Comparison of ENCODE assay signal across 20 cellular contexts in genomic region chr12:57153420-57153997, GRCh38. TPM values are rescaled to one million over a fixed set of nuclear protein-coding genes. Genes with fewer than 3 reads are reported as not detected.
DNase-seq lines count a peak whose midpoint lies in the region; ATAC-seq, FAIRE-seq and TF ChIP-seq lines count a peak whose summit lies in the region.
"Had no signal": no experiment of that assay in that cellular context is flagged by ENCODE, and none has a peak within 500 bp of the region (broad histone marks: within the 10 kb centered on the region; RNA-seq: fewer than 3 reads in every experiment).

No MANE protein-coding gene starts in this region.

- H3K4me2 ChIP-seq in K562 (ENCODE audit: insufficient read depth, low read length), result no peak overlapping the region

- H3K9me3 ChIP-seq in Caco-2, result no peaks in the 10 kb centered on the region
- H3K9me3 ChIP-seq in K562 (replicated peaks; ENCODE audit: control insufficient read depth, insufficient read depth, low read depth, low read length), result no peaks in the 10 kb centered on the region
- no peaks in the 10 kb centered on the region for H3K9me3 ChIP-seq in muscle layer of colon (ENCODE audit: low read length)

- no peak for TF ChIP-seq EP300 in K562 (IDR thresholded peaks at IDR 0.05; ENCODE audit: low read length)

- FAIRE-seq in K562 (lab: Jason Lieb, UNC) (no peak), frontal cortex (lab: Jason Lieb, UNC) (no peak)

- H3K36me3 Mint-ChIP-seq in Caco-2 (ENCODE audit: insufficient read depth, unreplicated experiment), result peaks cover 79% of the 10 kb centered on the region

- TF ChIP-seq RAD21 in K562 (CRISPR knock-in tag; conservative IDR thresholded peaks at IDR 0.05 in 1 of 2, IDR thresholded peaks at IDR 0.05 in 1 of 2), result no peak

- H3K36me3 ChIP-seq in Caco-2 (ENCODE audit: control insufficient read depth, insufficient read depth, low read length) (peaks cover 7% of the 10 kb centered on the region), K562 (ENCODE audit: control insufficient read depth, insufficient read depth, low read length) (no peaks in the 10 kb centered on the region), muscle layer of colon (ENCODE audit: insufficient read depth, low read length) (peaks cover 62% of the 10 kb centered on the region)

- in situ Hi-C loops in K562 (cut with MboI), result no loop called here

- H3K9ac ChIP-seq in K562 (ENCODE audit: insufficient read depth in 1 of 2, low read depth in 2 of 2, low read length in 2 of 2), result no peak overlapping the region; a peak in 1 of 4 replicates
- no peak overlapping the region for H3K9ac ChIP-seq in muscle layer of colon (ENCODE audit: low read length)

- WGBS in K562 (ENCODE audit: insufficient coverage, low coverage, missing lambda C conversion rate), result 8% methylated on average over 1 of the region's 1 CpG

- H3K4me3 ChIP-seq in Caco-2 (ENCODE audit: low read depth, low read length) (no peak overlapping the region), K562 (no peak overlapping the region), muscle layer of colon (ENCODE audit: low read depth in 1 of 2, low read length in 2 of 2) (no peak overlapping the region)

- POLR2A ChIA-PET in Caco-2 (lab: Charles Lee), result no interaction called here
- POLR2A ChIA-PET in K562 (lab: Yijun Ruan, JAX), result interaction anchor here (0.7 kb wide), 1 partner anchor 465 kb away, joined by 3 read pairs; the partner anchor contains the start of gene PTGES3

- BruUV-seq in Caco-2 (replicated peaks; lab: Mats Ljungman, UMichigan), result no TSS peak
- BruUV-seq in K562 (replicated peaks; lab: Mats Ljungman, UMichigan), result no TSS peak

- ATAC-seq in K562 (no peak), GM18870 (IDR thresholded peaks at IDR 0.05; ENCODE audit: unreplicated experiment) (no peak), GM19467 (IDR thresholded peaks at IDR 0.05; ENCODE audit: unreplicated experiment) (no peak), GM21576 (IDR thresholded peaks at IDR 0.05; ENCODE audit: unreplicated experiment) (no peak)
- ATAC-seq: activated CD8-positive, alpha-beta T cell treated with anti-CD3 and anti-CD28 coated beads for 36 hours had no signal

- H3K4me1 ChIP-seq in Caco-2 (peaks cover 29% of the 10 kb centered on the region), K562 (replicated peaks in 1 of 2; ENCODE audit: control insufficient read depth in 2 of 2, insufficient read depth in 2 of 2, low read length in 2 of 2) (peaks cover 8 to 11% of the 10 kb centered on the region in 2 experiments), muscle layer of colon (ENCODE audit: insufficient read depth, low read length) (peaks cover 54% of the 10 kb centered on the region)

- TF ChIP-seq CTCF in Caco-2 (IDR thresholded peaks at IDR 0.05; ENCODE audit: insufficient read depth in 1 of 2, low read depth in 1 of 2, low read length in 1 of 2, severe bottlenecking in 1 of 2, unreplicated experiment in 1 of 2) (no peak), K562 (IDR thresholded peaks at IDR 0.05 in 2 of 3, conservative IDR thresholded peaks at IDR 0.05 in 1 of 3; ENCODE audit: insufficient read depth in 2 of 3, low read depth in 1 of 3, low read length in 3 of 3) (no peak)

- no peaks in the 10 kb centered on the region for H3K27me3 ChIP-seq in Caco-2 (replicated peaks; ENCODE audit: control insufficient read depth, insufficient read depth, low read length)
- H3K27me3 ChIP-seq in K562 (ENCODE audit: control insufficient read depth in 2 of 2, insufficient read depth in 2 of 2, low read length in 2 of 2), result peaks cover 13 to 21% of the 10 kb centered on the region in 2 experiments; a peak in 4 of 5 replicates
- no peaks in the 10 kb centered on the region for H3K27me3 ChIP-seq in muscle layer of colon (ENCODE audit: control insufficient read depth in 1 of 2, insufficient read depth in 2 of 2, low read length in 2 of 2)

- H3K4me1 Mint-ChIP-seq in Caco-2 (ENCODE audit: low read depth, unreplicated experiment), result peaks cover 31% of the 10 kb centered on the region

- H3K79me2 ChIP-seq in K562 (ENCODE audit: control insufficient read depth, insufficient read depth, low read length), result no peaks in the 10 kb centered on the region

- no peak overlapping the region for H2AFZ ChIP-seq in K562 (ENCODE audit: low read depth, low read length)

- peak overlapping the region; percentile 53 for H3K27ac Mint-ChIP-seq in Caco-2 (ENCODE audit: unreplicated experiment)
- H3K27ac Mint-ChIP-seq: activated CD8-positive, alpha-beta T cell treated with anti-CD3 and anti-CD28 coated beads for 36 hours; activated T-helper 2 cell treated with anti-CD3 and anti-CD28 coated beads, Interferon-gamma antibody, Interleukin-2, Interleukin-4, amounts not matched to agents 10 μg/mL and 5 μg/mL and 100 μg/mL, durations not matched to agents 14 hours and 24 hours and 36 hours had no signal

- H3K27ac ChIP-seq in K562 (ENCODE audit: extremely low read depth, low read depth, low read length) (no peak overlapping the region), muscle layer of colon (ENCODE audit: low read depth, low read length) (peak overlapping the region; percentile 88), substantia nigra (ENCODE audit: low read depth, low read length, poor library complexity, severe bottlenecking) (peak overlapping the region; percentile 58)

- H3K27me3 Mint-ChIP-seq in Caco-2 (ENCODE audit: insufficient read depth, unreplicated experiment), result no peaks in the 10 kb centered on the region
- H3K27me3 Mint-ChIP-seq: activated CD8-positive, alpha-beta T cell treated with anti-CD3 and anti-CD28 coated beads for 36 hours had no signal

- CTCF ChIA-PET in Caco-2 (lab: Charles Lee), result interaction anchor here (1.3 kb wide), 1 partner anchor 25 kb away, joined by 6 read pairs; the partner anchor contains the start of gene LRP1
- CTCF ChIA-PET in K562 (lab: Yijun Ruan, JAX; ENCODE audit: low intra/inter-chr PET ratio), result no interaction called here

- H3K4me3 Mint-ChIP-seq in Caco-2 (ENCODE audit: unreplicated experiment), result no peak overlapping the region
- H3K4me3 Mint-ChIP-seq: activated CD8-positive, alpha-beta T cell treated with anti-CD3 and anti-CD28 coated beads for 36 hours had no signal

- DNase-seq in Caco-2 (no peak), K562 (ENCODE audit: extremely low read depth in 1 of 4, low spot score in 3 of 4) (no peak), substantia nigra (lab: John Stamatoyannopoulos, UW) (no peak), frontal cortex (ENCODE audit: low spot score in 2 of 2) (no peak)
- DNase-seq: activated CD8-positive, alpha-beta T cell treated with anti-CD3 and anti-CD28 coated beads for 36 hours; AML-193; DMS153; effector CD4-positive, alpha-beta T cell; H7; NCI-H1436; stimulated activated CD8-positive, alpha-beta memory T cell treated with anti-CD3 and anti-CD28 coated beads, Interleukin-4, amount 100 ng/mL, for 48 hours had no signal

- no peaks in the 10 kb centered on the region for H3K9me3 Mint-ChIP-seq in Caco-2 (ENCODE audit: unreplicated experiment)
- H3K9me3 Mint-ChIP-seq: activated CD8-positive, alpha-beta T cell treated with anti-CD3 and anti-CD28 coated beads for 36 hours; activated T-helper 2 cell treated with anti-CD3 and anti-CD28 coated beads, Interferon-gamma antibody, Interleukin-2, Interleukin-4, amounts not matched to agents 10 μg/mL and 5 μg/mL and 100 μg/mL, durations not matched to agents 14 hours and 24 hours and 36 hours had no signal

- no peaks in the 10 kb centered on the region for H4K20me1 ChIP-seq in K562 (replicated peaks; ENCODE audit: control insufficient read depth, insufficient read depth, low read length)

- TF ChIP-seq POLR2A in K562 (conservative IDR thresholded peaks at IDR 0.05), result no peak

- H3K9me1 ChIP-seq in K562 (ENCODE audit: control insufficient read depth, insufficient read depth, low read length), result no peaks in the 10 kb centered on the region

- intact Hi-C loops in Caco-2 (cut with micrococcal nuclease; ENCODE audit: unreplicated experiment) (no loop called here), K562 (cut with micrococcal nuclease) (no loop called here)

RNA-seq across cellular contexts. Expression of gene LRP1-AS, which starts 6.1 kb away (rescaled TPM):
- not detected in 2 replicates for total RNA-seq in Caco-2 (2022)
- not detected in 2 replicates for total RNA-seq in K562 (2011; cell fraction: chromatin; rRNA removed; ENCODE audit: low replicate concordance)
- total RNA-seq in K562 (2011; cell fraction: nucleolus; rRNA removed), result not detected in 2 replicates
- total RNA-seq in K562 (2011; cell fraction: nucleoplasm; rRNA removed), result not detected in 2 replicates
- total RNA-seq in K562 (2014; rRNA removed), result not detected in 2 replicates
- not detected in 2 replicates for total RNA-seq in K562 (2014; rRNA removed; fragmentation: Illumina TruSeq; extraction: Trizol)
- total RNA-seq in K562 (2015; rRNA removed; fragmentation: Illumina TruSeq; extraction: Trizol), result not detected in 2 replicates
- not detected in 2 replicates for total RNA-seq in K562 (2021)
- polyA plus RNA-seq in K562 (2011; rRNA removed), result not detected in 2 replicates
- polyA plus RNA-seq in K562 (2011; cell fraction: cytosol; rRNA removed), result not detected in 2 replicates
- polyA plus RNA-seq in K562 (2011; cell fraction: nucleus; rRNA removed), result not detected in 2 replicates
- not detected in 2 replicates for polyA plus RNA-seq in K562 (2012)
- polyA plus RNA-seq in K562 (2014; fragmentation: Illumina TruSeq; extraction: Trizol), result not detected in 2 replicates
- not detected for polyA plus RNA-seq in K562 (2014; fragmentation: Nextera tagmentation; extraction: Ambion mirVana)
- not detected in 2 replicates for polyA plus RNA-seq in K562 (2014; rRNA removed)
- not detected in 2 replicates for polyA minus RNA-seq in K562 (2011; rRNA and poly(A)+ RNA removed)
- polyA minus RNA-seq in K562 (2011; cell fraction: cytosol; rRNA and poly(A)+ RNA removed), result not detected in 2 replicates
- not detected in 2 replicates for polyA minus RNA-seq in K562 (2011; cell fraction: nucleus; rRNA and poly(A)+ RNA removed)
- not detected for total RNA-seq in frontal cortex
- total RNA-seq: activated CD8-positive, alpha-beta T cell treated with anti-CD3 and anti-CD28 coated beads for 36 hours; activated T-helper 2 cell treated with anti-CD3 and anti-CD28 coated beads, Interferon-gamma antibody, Interleukin-2, Interleukin-4, amounts not matched to agents 10 μg/mL and 5 μg/mL and 100 μg/mL, durations not matched to agents 14 hours and 24 hours and 36 hours; H7; mononuclear cell; NCI-H460; OCI-LY7; pulmonary artery endothelial cell had no signal

RNA-seq across cellular contexts. Expression of gene LRP1, which starts 25.2 kb away (rescaled TPM):
- total RNA-seq in Caco-2 (2022) (106 and 111 TPM in 2 replicates), K562 (2014; rRNA removed) (0.18 and 0.29 TPM in 2 replicates), K562 (2014; rRNA removed; fragmentation: Illumina TruSeq; extraction: Trizol) (0.03 and 0.04 TPM in 2 replicates), K562 (2015; rRNA removed; fragmentation: Illumina TruSeq; extraction: Trizol) (0.11 and 0.36 TPM in 2 replicates), K562 (2021) (0.64 and 1.1 TPM in 2 replicates), frontal cortex (63.2 TPM)
- 2.3 and 6.7 TPM in 2 replicates for total RNA-seq in K562 (2011; cell fraction: chromatin; rRNA removed; ENCODE audit: low replicate concordance)
- total RNA-seq in K562 (2011; cell fraction: nucleolus; rRNA removed), result 1.8 and 3.5 TPM in 2 replicates
- 2.2 and 5.4 TPM in 2 replicates for total RNA-seq in K562 (2011; cell fraction: nucleoplasm; rRNA removed)
- polyA plus RNA-seq in K562 (2011; rRNA removed) (0.28 and 0.45 TPM in 2 replicates), K562 (2014; fragmentation: Illumina TruSeq; extraction: Trizol) (0.13 and 0.15 TPM in 2 replicates), K562 (2014; fragmentation: Nextera tagmentation; extraction: Ambion mirVana) (not detected), K562 (2014; rRNA removed) (0.19 and 0.45 TPM in 2 replicates)
- 0.27 and 0.66 TPM in 2 replicates for polyA plus RNA-seq in K562 (2011; cell fraction: cytosol; rRNA removed)
- 1.5 and 1.9 TPM in 2 replicates for polyA plus RNA-seq in K562 (2011; cell fraction: nucleus; rRNA removed)
- polyA plus RNA-seq in K562 (2012), result 0.33 and 1.8 TPM in 2 replicates
- polyA minus RNA-seq in K562 (2011; rRNA and poly(A)+ RNA removed), result 1.9 and 2.0 TPM in 2 replicates
- 2.4 and 4.2 TPM in 2 replicates for polyA minus RNA-seq in K562 (2011; cell fraction: cytosol; rRNA and poly(A)+ RNA removed)
- 0.40 and 2.8 TPM in 2 replicates for polyA minus RNA-seq in K562 (2011; cell fraction: nucleus; rRNA and poly(A)+ RNA removed)

RNA-seq across cellular contexts. Expression of gene STAT6, which starts 42.3 kb away (rescaled TPM):
- total RNA-seq in Caco-2 (2022), result 44.2 and 49.5 TPM in 2 replicates
- 105 and 231 TPM in 2 replicates for total RNA-seq in K562 (2011; cell fraction: chromatin; rRNA removed; ENCODE audit: low replicate concordance)
- total RNA-seq in K562 (2011; cell fraction: nucleolus; rRNA removed), result 112 and 138 TPM in 2 replicates
- 110 and 156 TPM in 2 replicates for total RNA-seq in K562 (2011; cell fraction: nucleoplasm; rRNA removed)
- 20.8 and 28.2 TPM in 2 replicates for total RNA-seq in K562 (2014; rRNA removed)
- 17.1 and 18.6 TPM in 2 replicates for total RNA-seq in K562 (2014; rRNA removed; fragmentation: Illumina TruSeq; extraction: Trizol)
- 24.9 and 26.5 TPM in 2 replicates for total RNA-seq in K562 (2015; rRNA removed; fragmentation: Illumina TruSeq; extraction: Trizol)
- total RNA-seq in K562 (2021), result 32.7 and 38.4 TPM in 2 replicates
- polyA plus RNA-seq in K562 (2011; rRNA removed), result 40.1 and 60.0 TPM in 2 replicates
- 48.3 and 61.6 TPM in 2 replicates for polyA plus RNA-seq in K562 (2011; cell fraction: cytosol; rRNA removed)
- 178 and 185 TPM in 2 replicates for polyA plus RNA-seq in K562 (2011; cell fraction: nucleus; rRNA removed)
- polyA plus RNA-seq in K562 (2012), result 44.3 and 71.7 TPM in 2 replicates
- 48.2 and 49.5 TPM in 2 replicates for polyA plus RNA-seq in K562 (2014; fragmentation: Illumina TruSeq; extraction: Trizol)
- polyA plus RNA-seq in K562 (2014; fragmentation: Nextera tagmentation; extraction: Ambion mirVana), result 1 to 10 TPM; 2.4 to 4.3 TPM
- polyA plus RNA-seq in K562 (2014; rRNA removed), result 37.9 and 38.4 TPM in 2 replicates
- 25.6 and 31.5 TPM in 2 replicates for polyA minus RNA-seq in K562 (2011; rRNA and poly(A)+ RNA removed)
- polyA minus RNA-seq in K562 (2011; cell fraction: cytosol; rRNA and poly(A)+ RNA removed), result 18.7 and 19.9 TPM in 2 replicates
- 30.0 and 42.1 TPM in 2 replicates for polyA minus RNA-seq in K562 (2011; cell fraction: nucleus; rRNA and poly(A)+ RNA removed)
- 2.4 TPM for total RNA-seq in frontal cortex
